2 cellular contexts compared by ENCODE assay signal in genomic region chr19:30171138-30171635, GRCh38.
TF ChIP-seq lines count a peak whose summit lies in the region.

No MANE protein-coding gene starts in this region.

TF ChIP-seq in HepG2, 621 proteins besides CTCF, POLR2A, EP300 and RAD21:
- 0 out of 2 replicates have a peak, but pooled peaks have one; percentile 7 for TF ChIP-seq LCORL (IDR thresholded peaks at IDR 0.05)
- TF ChIP-seq LCORL (CRISPR knock-in tag; IDR thresholded peaks at IDR 0.05): no peak
- no peak for TF ChIP-seq ZNF605 (CRISPR knock-in tag; IDR thresholded peaks at IDR 0.05)
- TF ChIP-seq MNT (IDR thresholded peaks at IDR 0.05): peak; percentile 34; the same call in 1 of the 2 replicates
- no peak for TF ChIP-seq ATAD3A (CRISPR knock-in tag; IDR thresholded peaks at IDR 0.05)
- no peak for TF ChIP-seq ZNF761 (CRISPR knock-in tag; conservative IDR thresholded peaks at IDR 0.05)
- TF ChIP-seq KDM6A (CRISPR knock-in tag; IDR thresholded peaks at IDR 0.05; ENCODE audit: low read depth): no peak
- TF ChIP-seq FOXA1 (IDR thresholded peaks at IDR 0.05): 0 out of 2 replicates have a peak, but pooled peaks have one; percentile 15
- no peak for TF ChIP-seq FOXA1 (CRISPR knock-in tag; IDR thresholded peaks at IDR 0.05)
- TF ChIP-seq ZNF207 (IDR thresholded peaks at IDR 0.05; ENCODE audit: borderline replicate concordance): 0 out of 2 replicates have a peak, but pooled peaks have one; percentile 34

TF ChIP-seq in H1, 55 proteins besides CTCF, POLR2A, EP300 and RAD21:
- no peak for TF ChIP-seq SIN3A (conservative IDR thresholded peaks at IDR 0.05 in 1 of 2, IDR thresholded peaks at IDR 0.05 in 1 of 2; ENCODE audit: low read depth in 1 of 2, low read length in 2 of 2)
- no peak for TF ChIP-seq TEAD4 (IDR thresholded peaks at IDR 0.05; ENCODE audit: low read depth, low read length)
- no peak for TF ChIP-seq FOSL1 (IDR thresholded peaks at IDR 0.05; ENCODE audit: insufficient read depth, low read depth, low read length)
- TF ChIP-seq CREB1 (IDR thresholded peaks at IDR 0.05): no peak
- TF ChIP-seq POLR2AphosphoS5 (IDR thresholded peaks at IDR 0.05; ENCODE audit: low read depth, low read length): no peak
- no peak for TF ChIP-seq BRCA1 (IDR thresholded peaks at IDR 0.05; ENCODE audit: low read depth, low read length)
- no peak for TF ChIP-seq PHF8 (conservative IDR thresholded peaks at IDR 0.05; ENCODE audit: low read depth, low read length)
- TF ChIP-seq NRF1 (IDR thresholded peaks at IDR 0.05; ENCODE audit: low read depth, low read length): no peak
- no peak for TF ChIP-seq BCL11A (IDR thresholded peaks at IDR 0.05; ENCODE audit: low read depth in 2 of 2, low read length in 2 of 2)
- TF ChIP-seq CHD2 (IDR thresholded peaks at IDR 0.05; ENCODE audit: low read length): no peak
- TF ChIP-seq GABPA (IDR thresholded peaks at IDR 0.05; ENCODE audit: borderline replicate concordance, insufficient read depth, low read length): no peak
- TF ChIP-seq TAF1 (IDR thresholded peaks at IDR 0.05; ENCODE audit: low read depth, low read length): no peak
- no peak for TF ChIP-seq KDM4A (IDR thresholded peaks at IDR 0.05; ENCODE audit: low read depth, low read length, severe bottlenecking)
- TF ChIP-seq SP1 (IDR thresholded peaks at IDR 0.05; ENCODE audit: low read depth, low read length): no peak
- no peak for TF ChIP-seq JUND (IDR thresholded peaks at IDR 0.05; ENCODE audit: low read length)
